In genomic region chr3:133159498-133160475, GRCh38 we compare ENCODE assay signal across 1 cellular context.
TF ChIP-seq lines count a peak whose summit lies in the region.

No MANE protein-coding gene starts in this region.

TF ChIP-seq in GM12878, 131 proteins besides CTCF, POLR2A, EP300 and RAD21:
- TF ChIP-seq SIX5 (IDR thresholded peaks at IDR 0.05; ENCODE audit: low read depth, low read length, severe bottlenecking): no peak
- no peak for TF ChIP-seq TAF1 (IDR thresholded peaks at IDR 0.05; ENCODE audit: borderline replicate concordance, low read depth, low read length)
- TF ChIP-seq EGR1 (IDR thresholded peaks at IDR 0.05; ENCODE audit: borderline replicate concordance in 1 of 2, low read depth in 2 of 2, low read length in 2 of 2): no peak
- TF ChIP-seq, protein P1, sequence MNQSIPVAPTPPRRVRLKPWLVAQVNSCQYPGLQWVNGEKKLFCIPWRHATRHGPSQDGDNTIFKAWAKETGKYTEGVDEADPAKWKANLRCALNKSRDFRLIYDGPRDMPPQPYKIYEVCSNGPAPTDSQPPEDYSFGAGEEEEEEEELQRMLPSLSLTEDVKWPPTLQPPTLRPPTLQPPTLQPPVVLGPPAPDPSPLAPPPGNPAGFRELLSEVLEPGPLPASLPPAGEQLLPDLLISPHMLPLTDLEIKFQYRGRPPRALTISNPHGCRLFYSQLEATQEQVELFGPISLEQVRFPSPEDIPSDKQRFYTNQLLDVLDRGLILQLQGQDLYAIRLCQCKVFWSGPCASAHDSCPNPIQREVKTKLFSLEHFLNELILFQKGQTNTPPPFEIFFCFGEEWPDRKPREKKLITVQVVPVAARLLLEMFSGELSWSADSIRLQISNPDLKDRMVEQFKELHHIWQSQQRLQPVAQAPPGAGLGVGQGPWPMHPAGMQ (IDR thresholded peaks at IDR 0.05; ENCODE audit: borderline replicate concordance): no peak
- peak; percentile 70; the same call in 1 of the 2 replicates for TF ChIP-seq SPI1 (IDR thresholded peaks at IDR 0.05; ENCODE audit: borderline replicate concordance, insufficient read depth, low read depth, low read length)
- TF ChIP-seq KDM1A (IDR thresholded peaks at IDR 0.05; ENCODE audit: borderline replicate concordance): no peak
TF ChIP-seq in GM12878: peak in this region for 1.
